18 cellular contexts compared by ENCODE assay signal in genomic region chr16:70490261-70490660, GRCh38. TPM values are rescaled to one million over a fixed set of nuclear protein-coding genes. Genes with fewer than 3 reads are reported as not detected.
DNase-seq lines count a peak whose midpoint lies in the region; ATAC-seq lines count a peak whose summit lies in the region.
"Had no signal": no experiment of that assay in that cellular context is flagged by ENCODE, and none has a peak within 500 bp of the region (broad histone marks: within the 10 kb centered on the region; RNA-seq: fewer than 3 reads in every experiment).

No MANE protein-coding gene starts in this region.

- H3K4me3 ChIP-seq in skeletal muscle tissue (ENCODE audit: low read length in 3 of 3), result no peak overlapping the region
- H3K4me3 ChIP-seq: ascending aorta had no signal

- ATAC-seq in esophagus mucosa, result no peak
- ATAC-seq: left colon had no signal

- no peaks in the 10 kb centered on the region for H3K9me3 ChIP-seq in skeletal muscle tissue (ENCODE audit: control insufficient read depth in 3 of 3, low read length in 3 of 3)
- H3K9me3 ChIP-seq: ascending aorta, Caco-2 had no signal

- peak; percentile 24 for DNase-seq in GF-D8 (lab: John Stamatoyannopoulos, UW)
- DNase-seq in NCI-H524 treated with DMSO at 0.1 percent for 48 hours (lab: John Stamatoyannopoulos, UW), result peak; percentile 41
- peak; percentile 37 for DNase-seq in inferior parietal cortex (ENCODE audit: extremely low spot score)
- no peak for DNase-seq in NCI-H69 (lab: John Stamatoyannopoulos, UW)
- DNase-seq in NCI-H774 (lab: John Stamatoyannopoulos, UW), result no peak
- DNase-seq: activated CD4-positive, alpha-beta memory T cell treated with anti-CD3 and anti-CD28 coated beads, Interleukin-2, amount 10 ng/mL, durations not matched to agents 7 days and 5 days; activated naive CD4-positive, alpha-beta T cell treated with anti-CD3 and anti-CD28 coated beads for 36 hours; activated T-cell treated with anti-CD3 and anti-CD28 coated beads, Interleukin-2, amount 50 U/mL, for 1 hour; Caco-2; HFFc6; left colon; NCI-H1417; NCI-H2227 treated with DMSO at 0.1 percent for 48 hours; stimulated activated CD4-positive, alpha-beta T cell treated with anti-CD3 and anti-CD28 coated beads, Interleukin-4, amount 100 ng/mL, for 1 hour; T-helper 1 cell had no signal

- peaks cover 7 to 17% (median 16%) of the 10 kb centered on the region in 3 donors for H3K4me1 ChIP-seq in skeletal muscle tissue (ENCODE audit: control insufficient read depth in 3 of 3, insufficient read depth in 3 of 3, low read length in 3 of 3)
- H3K4me1 ChIP-seq: ascending aorta, Caco-2 had no signal

- H3K27ac ChIP-seq in skeletal muscle tissue (ENCODE audit: low read depth, low read length), result peak overlapping the region; percentile 73
- H3K27ac ChIP-seq: ascending aorta had no signal

- peaks cover 19 to 39% (median 32%) of the 10 kb centered on the region in 3 donors for H3K36me3 ChIP-seq in skeletal muscle tissue (ENCODE audit: control insufficient read depth in 3 of 3, insufficient read depth in 3 of 3, low read length in 3 of 3)

- H3K9ac ChIP-seq in skeletal muscle tissue (ENCODE audit: low read depth in 1 of 3, low read length in 3 of 3), result no peak overlapping the region

- H3K27me3 ChIP-seq in skeletal muscle tissue (ENCODE audit: control insufficient read depth in 3 of 3, insufficient read depth in 3 of 3, low read length in 3 of 3), result no peaks in the 10 kb centered on the region
- H3K27me3 ChIP-seq: ascending aorta had no signal

RNA-seq across cellular contexts. Expression of gene COG4, which starts 33.1 kb away (rescaled TPM):
- total RNA-seq in skeletal muscle tissue (66.8 TPM), esophagus mucosa (53.2 TPM)

RNA-seq across cellular contexts. Expression of gene SF3B3, which starts 33.4 kb away (rescaled TPM):
- total RNA-seq in skeletal muscle tissue (83.5 TPM), esophagus mucosa (221 TPM)

RNA-seq across cellular contexts. Expression of gene FCSK, which starts 35.9 kb away (rescaled TPM):
- total RNA-seq in skeletal muscle tissue (6.8 TPM), esophagus mucosa (10.0 TPM)

RNA-seq across cellular contexts. Expression of gene ST3GAL2, which starts 51.4 kb away (rescaled TPM):
- total RNA-seq in skeletal muscle tissue (24.5 TPM), esophagus mucosa (1.7 TPM)

Comparison
In these comparisons a context has a peak if more than half of its experiments do, and no peak if none do; other contexts are left out.
1. DNase-seq: peak in GF-D8 (single experiment), NCI-H524 treated with DMSO at 0.1 percent for 48 hours (single experiment) and inferior parietal cortex (single experiment); none in NCI-H69 (single experiment) and NCI-H774 (single experiment).